In genomic region chr6:38170666-38171065, GRCh38 we compare ENCODE assay signal across 20 cellular contexts.
"Had no signal": no experiment of that assay in that cellular context is flagged by ENCODE, and none has a peak within 500 bp of the region (broad histone marks: within the 10 kb centered on the region; RNA-seq: fewer than 3 reads in every experiment).

No MANE protein-coding gene starts in this region.

- H3K27ac Mint-ChIP-seq: activated CD4-positive, alpha-beta T cell treated with anti-CD3 and anti-CD28 coated beads for 36 hours; activated CD8-positive, alpha-beta T cell treated with anti-CD3 and anti-CD28 coated beads, Interleukin-2, amount 10 ng/mL, durations not matched to agents 7 days and 5 days; activated T-helper 1 cell treated with anti-CD3 and anti-CD28 coated beads, Interleukin-12 subunit alpha, Interleukin-12 subunit beta, Interleukin-2, Interleukin-4 antibody, amounts not matched to agents 30 ng/mL and 10 ng/mL and 1 ng/mL, durations not matched to agents 14 hours and 24 hours and 36 hours; mesothelial cell of epicardium; neural progenitor cell; stimulated activated naive CD8-positive, alpha-beta T cell treated with anti-CD3 and anti-CD28 coated beads, Interleukin-15, amount 100 ng/mL, for 72 hours had no signal

- H3K36me3 ChIP-seq: neural progenitor cell, pancreas, uterus had no signal

- H3K27me3 ChIP-seq: heart right ventricle, neural progenitor cell, pancreas, testis, uterus had no signal

- H3K27me3 Mint-ChIP-seq: activated CD4-positive, alpha-beta T cell treated with anti-CD3 and anti-CD28 coated beads for 36 hours; stimulated activated naive CD8-positive, alpha-beta T cell treated with anti-CD3 and anti-CD28 coated beads, Interleukin-15, amount 100 ng/mL, for 72 hours had no signal

- H3K4me3 ChIP-seq: heart right ventricle, neural progenitor cell, pancreas, testis, uterus had no signal

- H3K9me3 ChIP-seq: heart right ventricle, pancreas, testis, uterus had no signal

- DNase-seq: activated CD4-positive, alpha-beta T cell treated with anti-CD3 and anti-CD28 coated beads for 36 hours; activated CD8-positive, alpha-beta memory T cell treated with anti-CD3 and anti-CD28 coated beads, Interleukin-2, amount 50 U/mL, for 48 hours; activated CD8-positive, alpha-beta T cell treated with anti-CD3 and anti-CD28 coated beads, Interleukin-2, amount 10 ng/mL, durations not matched to agents 7 days and 5 days; activated naive CD4-positive, alpha-beta T cell; caudate nucleus; cortex of kidney; effector CD8-positive, alpha-beta T cell; heart right ventricle; left ventricle myocardium superior; pancreas; retina; stimulated activated CD4-positive, alpha-beta T cell treated with anti-CD3 and anti-CD28 coated beads, Interleukin-15, amount 100 ng/mL, for 24 hours; stimulated activated CD4-positive, alpha-beta T cell treated with anti-CD3 and anti-CD28 coated beads, Interleukin-4, amount 100 ng/mL, for 24 hours; stimulated activated naive CD8-positive, alpha-beta T cell treated with anti-CD3 and anti-CD28 coated beads, Interleukin-15, amount 100 ng/mL, for 72 hours; T1000; testis; uterus had no signal

- H3K9me3 Mint-ChIP-seq: activated T-helper 1 cell treated with anti-CD3 and anti-CD28 coated beads, Interleukin-12 subunit alpha, Interleukin-12 subunit beta, Interleukin-2, Interleukin-4 antibody, amounts not matched to agents 30 ng/mL and 10 ng/mL and 1 ng/mL, durations not matched to agents 14 hours and 24 hours and 36 hours; mesothelial cell of epicardium; stimulated activated naive CD8-positive, alpha-beta T cell treated with anti-CD3 and anti-CD28 coated beads, Interleukin-15, amount 100 ng/mL, for 72 hours had no signal

- ATAC-seq: activated CD4-positive, alpha-beta T cell treated with anti-CD3 and anti-CD28 coated beads for 36 hours; activated CD8-positive, alpha-beta T cell treated with anti-CD3 and anti-CD28 coated beads, Interleukin-2, amount 10 ng/mL, durations not matched to agents 7 days and 5 days; heart right ventricle; left ventricle myocardium superior; stimulated activated naive CD8-positive, alpha-beta T cell treated with anti-CD3 and anti-CD28 coated beads, Interleukin-15, amount 100 ng/mL, for 72 hours had no signal

- H3K4me1 ChIP-seq: pancreas, uterus had no signal

- H3K27ac ChIP-seq: heart right ventricle, neural progenitor cell, pancreas, testis, uterus had no signal

- H3K4me3 Mint-ChIP-seq: activated CD4-positive, alpha-beta T cell treated with anti-CD3 and anti-CD28 coated beads for 36 hours; activated CD8-positive, alpha-beta T cell treated with anti-CD3 and anti-CD28 coated beads, Interleukin-2, amount 10 ng/mL, durations not matched to agents 7 days and 5 days; activated T-helper 1 cell treated with anti-CD3 and anti-CD28 coated beads, Interleukin-12 subunit alpha, Interleukin-12 subunit beta, Interleukin-2, Interleukin-4 antibody, amounts not matched to agents 30 ng/mL and 10 ng/mL and 1 ng/mL, durations not matched to agents 14 hours and 24 hours and 36 hours; mesothelial cell of epicardium; neural progenitor cell; stimulated activated naive CD8-positive, alpha-beta T cell treated with anti-CD3 and anti-CD28 coated beads, Interleukin-15, amount 100 ng/mL, for 72 hours had no signal
